8 cellular contexts compared by ENCODE assay signal in genomic region chrX:49879656-49880277, GRCh38.
DNase-seq lines count a peak whose midpoint lies in the region; ATAC-seq and TF ChIP-seq lines count a peak whose summit lies in the region.

No MANE protein-coding gene starts in this region.

- H3F3A ChIP-seq in SU-DHL-6 (ENCODE audit: insufficient read depth), result 0 out of 2 replicates have a peak, but pooled peaks cover 5% of the 10 kb centered on the region

- H3K27ac ChIP-seq in SU-DHL-6 (ENCODE audit: low read depth, low read length) (no peak overlapping the region), neutrophil (no peak overlapping the region)

- H3K4me1 ChIP-seq in neutrophil (ENCODE audit: control insufficient read depth in 1 of 2, insufficient read depth in 1 of 2, low read depth in 1 of 2, low read length in 1 of 2), result no peaks in the 10 kb centered on the region

- H3K4me2 ChIP-seq in SU-DHL-6 (ENCODE audit: low read depth, low read length, poor library complexity, severe bottlenecking), result peak overlapping the region; percentile 61

- no peaks in the 10 kb centered on the region for H4K20me1 ChIP-seq in SU-DHL-6 (ENCODE audit: low read depth, low read length)

- no peaks in the 10 kb centered on the region for H3K79me2 ChIP-seq in SU-DHL-6 (ENCODE audit: insufficient read depth, low read length)

- H3K9ac ChIP-seq in SU-DHL-6 (ENCODE audit: low read length), result peak overlapping the region; percentile 54

- peak overlapping the region; percentile 95 for H2AFZ ChIP-seq in SU-DHL-6 (ENCODE audit: low read depth, low read length, severe bottlenecking)

- H3K9me3 ChIP-seq in SU-DHL-6 (ENCODE audit: insufficient read depth, low read length) (no peaks in the 10 kb centered on the region), neutrophil (no peaks in the 10 kb centered on the region)

- DNase-seq in D341Med (ENCODE audit: low spot score) (peak; percentile 51), fibroblast of mammary gland (ENCODE audit: low read depth) (no peak), NCI-H1092 (lab: John Stamatoyannopoulos, UW) (no peak), HCEC 1CT (no peak)

- H3K4me3 ChIP-seq in SU-DHL-6 (ENCODE audit: insufficient read depth, low read length, poor library complexity, severe bottlenecking) (peak overlapping the region; percentile 56), fibroblast of mammary gland (ENCODE audit: control insufficient read depth, low read depth, low read length) (peak overlapping the region; percentile 48), neutrophil (ENCODE audit: low read depth in 1 of 2, low read length in 1 of 2) (peak overlapping the region; percentile 58 to 65)

- H3K27me3 ChIP-seq in SU-DHL-6 (ENCODE audit: low read length) (no peaks in the 10 kb centered on the region), neutrophil (peaks cover 10% of the 10 kb centered on the region)

- no peaks in the 10 kb centered on the region for H3K36me3 ChIP-seq in SU-DHL-6 (ENCODE audit: low read length)
- H3K36me3 ChIP-seq in neutrophil, result no peaks in the 10 kb centered on the region

- ATAC-seq in HG02588 (IDR thresholded peaks at IDR 0.05; ENCODE audit: unreplicated experiment) (peak; percentile 21), HG03439 (IDR thresholded peaks at IDR 0.05; ENCODE audit: unreplicated experiment) (no peak)

- no peaks in the 10 kb centered on the region for H3K9me2 ChIP-seq in SU-DHL-6 (replicated peaks; ENCODE audit: insufficient read depth, low read length)

- TF ChIP-seq CTCF in SU-DHL-6 (IDR thresholded peaks at IDR 0.05; ENCODE audit: insufficient read depth, low read length, poor library complexity, severe bottlenecking) (no peak), fibroblast of mammary gland (conservative IDR thresholded peaks at IDR 0.05; ENCODE audit: control insufficient read depth, insufficient read depth, low read depth, low read length) (no peak), neutrophil (IDR thresholded peaks at IDR 0.05) (no peak)
